ENCODE assay signal across 28 cellular contexts in genomic region chr9:135948446-135948845, GRCh38.
"Had no signal": no experiment of that assay in that cellular context is flagged by ENCODE, and none has a peak within 500 bp of the region (broad histone marks: within the 10 kb centered on the region; RNA-seq: fewer than 3 reads in every experiment).

No MANE protein-coding gene starts in this region.

- ATAC-seq: activated CD4-positive, alpha-beta T cell treated with anti-CD3 and anti-CD28 coated beads for 36 hours; activated T-helper 17 cell treated with anti-CD3 and anti-CD28 coated beads, Interleukin-2, amount 50 U/mL, for 72 hours; effector memory CD8-positive, alpha-beta T cell; esophagus mucosa; left cardiac atrium; mucosa of descending colon; right cardiac atrium; stimulated activated naive B cell treated with anti-CD40 and anti-IgM and Interleukin-4, amounts not matched to agents 10 μg/mL and 1 μg/mL and 100 μg/mL, for 72 hours had no signal

- H3K36me3 ChIP-seq: neural progenitor cell had no signal

- H3K9ac ChIP-seq: neural progenitor cell had no signal

- H3K9me3 Mint-ChIP-seq: activated B cell treated with CpG ODN at 0.5 μM for 24 hours; activated T-cell treated with anti-CD3 and anti-CD28 coated beads, Interleukin-2, amount 50 U/mL, for 24 hours; activated T-helper 17 cell treated with anti-CD3 and anti-CD28 coated beads, Interleukin-2, amount 50 U/mL, for 72 hours; central memory CD8-positive, alpha-beta T cell; effector memory CD8-positive, alpha-beta T cell; neural progenitor cell; stimulated activated naive B cell treated with anti-CD40 and anti-IgM and Interleukin-4, amounts not matched to agents 10 μg/mL and 1 μg/mL and 100 μg/mL, for 72 hours; T-helper 1 cell treated with Interleukin-12 subunit alpha and Interleukin-12 subunit beta and Interleukin-4 antibody, amounts not matched to agents 30 μg/mL and 1 μg/mL, for 36 hours had no signal

- FAIRE-seq: colon, endothelial cell of umbilical vein had no signal

- H3K27me3 ChIP-seq: adrenal gland, ascending aorta, dorsolateral prefrontal cortex, neural progenitor cell, thyroid gland had no signal

- DNase-seq: activated B cell treated with CpG ODN at 0.5 μM for 24 hours; activated CD4-positive, alpha-beta T cell treated with anti-CD3 and anti-CD28 coated beads for 36 hours; activated CD4-positive, alpha-beta T cell treated with anti-CD3 and anti-CD28 coated beads, Interleukin-2, amount 50 U/mL, for 4 hours; activated CD8-positive, alpha-beta memory T cell treated with anti-CD3 and anti-CD28 coated beads for 24 hours; activated CD8-positive, alpha-beta memory T cell treated with anti-CD3 and anti-CD28 coated beads, Interleukin-2, amount 50 U/mL, for 4 hours; activated T-cell treated with anti-CD3 and anti-CD28 coated beads, Interleukin-2, amount 50 U/mL, for 24 hours; adrenal gland; dorsolateral prefrontal cortex; effector memory CD8-positive, alpha-beta T cell; foreskin melanocyte; hypothalamus; left cardiac atrium; mesenchymal stem cell; mucosa of descending colon; stimulated activated CD4-positive, alpha-beta T cell treated with anti-CD3 and anti-CD28 coated beads, Interleukin-15, amount 100 ng/mL, for 24 hours; stimulated activated naive B cell treated with anti-CD40 and anti-IgM and Interleukin-4, amounts not matched to agents 10 μg/mL and 1 μg/mL and 100 μg/mL, for 72 hours; T1000; thyroid gland had no signal

- H3K4me1 ChIP-seq: adrenal gland, ascending aorta, thyroid gland had no signal

- H3K9me3 ChIP-seq: adrenal gland, ascending aorta, mucosa of descending colon, thyroid gland had no signal

- H3K27ac Mint-ChIP-seq: activated B cell treated with CpG ODN at 0.5 μM for 24 hours; activated CD4-positive, alpha-beta T cell treated with anti-CD3 and anti-CD28 coated beads for 36 hours; stimulated activated naive B cell treated with anti-CD40 and anti-IgM and Interleukin-4, amounts not matched to agents 10 μg/mL and 1 μg/mL and 100 μg/mL, for 72 hours; T-helper 1 cell treated with Interleukin-12 subunit alpha and Interleukin-12 subunit beta and Interleukin-4 antibody, amounts not matched to agents 30 μg/mL and 1 μg/mL, for 36 hours had no signal

- H3K27ac ChIP-seq: adrenal gland, ascending aorta, neural progenitor cell, thyroid gland had no signal

- H3K4me3 ChIP-seq: adrenal gland, ascending aorta, dorsolateral prefrontal cortex, mucosa of descending colon, neural progenitor cell, thyroid gland had no signal

- H3K27me3 Mint-ChIP-seq: activated B cell treated with CpG ODN at 0.5 μM for 24 hours; activated CD4-positive, alpha-beta T cell treated with anti-CD3 and anti-CD28 coated beads for 36 hours; activated naive CD8-positive, alpha-beta T cell; activated T-cell treated with anti-CD3 and anti-CD28 coated beads, Interleukin-2, amount 50 U/mL, for 24 hours; activated T-helper 17 cell treated with anti-CD3 and anti-CD28 coated beads, Interleukin-2, amount 50 U/mL, for 72 hours; central memory CD8-positive, alpha-beta T cell; effector memory CD8-positive, alpha-beta T cell; stimulated activated naive B cell treated with anti-CD40 and anti-IgM and Interleukin-4, amounts not matched to agents 10 μg/mL and 1 μg/mL and 100 μg/mL, for 72 hours had no signal

- H3K4me1 Mint-ChIP-seq: activated B cell treated with CpG ODN at 0.5 μM for 24 hours; activated T-helper 17 cell treated with anti-CD3 and anti-CD28 coated beads, Interleukin-2, amount 50 U/mL, for 72 hours had no signal

- H3K4me3 Mint-ChIP-seq: activated B cell treated with CpG ODN at 0.5 μM for 24 hours; activated CD4-positive, alpha-beta T cell treated with anti-CD3 and anti-CD28 coated beads for 36 hours; activated naive CD8-positive, alpha-beta T cell; activated T-cell treated with anti-CD3 and anti-CD28 coated beads, Interleukin-2, amount 50 U/mL, for 24 hours; activated T-helper 17 cell treated with anti-CD3 and anti-CD28 coated beads, Interleukin-2, amount 50 U/mL, for 72 hours; central memory CD8-positive, alpha-beta T cell; effector memory CD8-positive, alpha-beta T cell; neural progenitor cell; stimulated activated naive B cell treated with anti-CD40 and anti-IgM and Interleukin-4, amounts not matched to agents 10 μg/mL and 1 μg/mL and 100 μg/mL, for 72 hours; T-helper 1 cell treated with Interleukin-12 subunit alpha and Interleukin-12 subunit beta and Interleukin-4 antibody, amounts not matched to agents 30 μg/mL and 1 μg/mL, for 36 hours had no signal
